ENCODE assay signal across 10 cellular contexts in the genomic region with DNA sequence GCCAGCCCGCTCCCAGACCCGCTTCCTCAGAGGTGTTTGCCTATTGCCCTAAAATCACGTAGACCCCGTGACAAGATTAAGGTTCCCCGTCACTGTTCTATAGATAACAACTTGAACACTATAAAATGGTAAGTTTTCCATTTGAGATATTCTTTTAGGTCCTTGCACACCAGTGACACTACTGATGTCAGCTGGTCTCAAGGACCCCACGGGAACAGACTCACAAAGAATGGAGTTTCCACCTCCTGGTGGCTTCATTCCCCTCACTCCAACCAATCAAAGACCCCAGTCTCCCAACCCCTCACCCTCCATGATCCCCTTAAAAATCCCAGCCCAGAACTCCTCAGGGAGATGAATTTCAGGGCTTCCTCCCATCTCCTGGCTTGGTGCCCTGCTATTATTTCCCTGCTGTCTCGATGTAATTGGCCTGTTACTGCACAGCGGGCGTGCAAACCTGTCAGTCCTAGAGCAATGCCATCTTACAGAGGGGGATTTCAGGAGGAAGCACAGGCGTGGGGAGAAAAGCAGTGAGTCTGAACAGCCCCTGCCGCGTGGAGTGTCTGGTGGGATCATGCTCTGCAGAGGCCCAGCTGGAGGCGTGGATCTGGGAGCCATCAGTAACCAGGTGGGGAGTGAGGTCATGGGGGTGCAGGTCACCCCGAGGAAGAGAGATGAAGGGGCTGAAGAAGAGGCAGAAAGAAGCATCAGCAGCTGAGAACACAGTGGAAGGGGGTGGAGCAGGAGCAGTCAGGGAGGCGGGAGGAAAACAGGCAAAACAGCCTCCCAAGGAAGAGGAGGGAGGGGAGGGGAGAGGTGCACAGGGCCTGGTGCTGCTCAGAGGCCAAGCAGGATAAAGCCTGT. TPM values are rescaled to one million over a fixed set of nuclear protein-coding genes. Genes with fewer than 3 reads are reported as not detected.
DNase-seq lines count a peak whose midpoint lies in the region; ATAC-seq and TF ChIP-seq lines count a peak whose summit lies in the region.
"Had no signal": no experiment of that assay in that cellular context is flagged by ENCODE, and none has a peak within 500 bp of the region (broad histone marks: within the 10 kb centered on the region; RNA-seq: fewer than 3 reads in every experiment).

No MANE protein-coding gene starts in this region.

- H3K36me3 Mint-ChIP-seq in Caco-2 (ENCODE audit: insufficient read depth, unreplicated experiment): no peaks in the 10 kb centered on the region

- ATAC-seq in mucosa of descending colon: peak; percentile 43
- no peak for ATAC-seq in left lung
- ATAC-seq in HG02970 (IDR thresholded peaks at IDR 0.05; ENCODE audit: low FRiP score, unreplicated experiment): no peak

- H3K9me3 ChIP-seq in Caco-2 (no peaks in the 10 kb centered on the region), mucosa of descending colon (no peaks in the 10 kb centered on the region), left lung (no peaks in the 10 kb centered on the region)

- no peaks in the 10 kb centered on the region for H3K9me3 Mint-ChIP-seq in Caco-2 (ENCODE audit: unreplicated experiment)

- H3K27me3 ChIP-seq in Caco-2 (replicated peaks; ENCODE audit: control insufficient read depth, insufficient read depth, low read length): no peaks in the 10 kb centered on the region
- H3K27me3 ChIP-seq in left lung: no peaks in the 10 kb centered on the region

- DNase-seq in Caco-2 (no peak), NCI-H1092 (lab: John Stamatoyannopoulos, UW) (peak; percentile 93), RWPE1 (ENCODE audit: low spot score) (peak; percentile 64), mucosa of descending colon (peak in 2 of 3 donors; percentile 50 to 66), left lung (no peak), SKM-1 treated with dmso at 0.1 percent for 144 hours (lab: John Stamatoyannopoulos, UW; ENCODE audit: unreplicated experiment) (no peak)
- no peak for DNase-seq in activated CD4-positive, alpha-beta T cell treated with anti-CD3 and anti-CD28 coated beads, Interleukin-2, amount 50 U/mL, for 4 hours
- DNase-seq: activated CD4-positive, alpha-beta T cell treated with anti-CD3 and anti-CD28 coated beads for 4 hours had no signal

- H3K27ac Mint-ChIP-seq in Caco-2 (ENCODE audit: unreplicated experiment): peak overlapping the region; percentile 8

- H3K27ac ChIP-seq in RWPE1: peak overlapping the region; percentile 59
- H3K27ac ChIP-seq in left lung: no peak overlapping the region
- H3K27ac ChIP-seq: HL-60 had no signal

- CTCF ChIA-PET in Caco-2 (lab: Charles Lee) (no interaction called here), RWPE1 (lab: Yijun Ruan, JAX) (interaction anchor here (0.7 to 1.5 kb wide), 4 partner anchors 12 to 478 kb away, joined by 3 to 7 read pairs (median 3); a partner anchor contains a TSS)

- TF ChIP-seq CTCF in Caco-2 (IDR thresholded peaks at IDR 0.05; ENCODE audit: insufficient read depth in 1 of 2, low read depth in 1 of 2, low read length in 1 of 2, severe bottlenecking in 1 of 2, unreplicated experiment in 1 of 2) (no peak), RWPE1 (conservative IDR thresholded peaks at IDR 0.05; ENCODE audit: low read depth) (no peak), mucosa of descending colon (IDR thresholded peaks at IDR 0.05) (no peak), left lung (IDR thresholded peaks at IDR 0.05) (no peak)

- H3K27me3 Mint-ChIP-seq in Caco-2 (ENCODE audit: insufficient read depth, unreplicated experiment): no peaks in the 10 kb centered on the region

- H3K4me1 Mint-ChIP-seq in Caco-2 (ENCODE audit: low read depth, unreplicated experiment): peaks cover 10% of the 10 kb centered on the region

- no TSS peak for BruUV-seq in Caco-2 (replicated peaks; lab: Mats Ljungman, UMichigan)

- POLR2A ChIA-PET in Caco-2 (lab: Charles Lee): no interaction called here
- POLR2A ChIA-PET in RWPE1 (lab: Yijun Ruan, JAX; ENCODE audit: low non-redundant PET): no interaction called here

- H3K4me3 ChIP-seq in Caco-2 (ENCODE audit: low read depth, low read length) (no peak overlapping the region), mucosa of descending colon (no peak overlapping the region), left lung (no peak overlapping the region)

- no peak overlapping the region for H3K4me3 Mint-ChIP-seq in Caco-2 (ENCODE audit: unreplicated experiment)

- no peaks in the 10 kb centered on the region for H3K36me3 ChIP-seq in Caco-2 (ENCODE audit: control insufficient read depth, insufficient read depth, low read length)
- H3K36me3 ChIP-seq in mucosa of descending colon (ENCODE audit: low read depth): no peaks in the 10 kb centered on the region
- no peaks in the 10 kb centered on the region for H3K36me3 ChIP-seq in left lung

- intact Hi-C loops in Caco-2 (cut with micrococcal nuclease; ENCODE audit: unreplicated experiment) (no loop called here), mucosa of descending colon (cut with DNase I, micrococcal nuclease) (no loop called here), left lung (cut with DNase I) (no loop called here)

- 0 out of 2 replicates have a peak, but pooled peaks cover 9% of the 10 kb centered on the region for H3K4me1 ChIP-seq in Caco-2
- peaks cover 14% of the 10 kb centered on the region for H3K4me1 ChIP-seq in mucosa of descending colon (ENCODE audit: low read depth)
- peaks cover 3 to 42% of the 10 kb centered on the region in 2 donors for H3K4me1 ChIP-seq in left lung

RNA-seq across cellular contexts. Expression of a gene that starts 35.1 kb away (rescaled TPM):
- total RNA-seq in Caco-2 (2022) (127 and 149 TPM in 2 replicates), mucosa of descending colon (100 to 1,000 TPM in 2 of 3 donors, 10 to 100 TPM in 1; 87.9 to 161 (median 123) TPM), left lung (10 to 100 TPM; 42.4 to 75.0 TPM)

Comparison
In these comparisons a context has a peak if more than half of its experiments do, and no peak if none do; other contexts are left out.
1. DNase-seq: peak in NCI-H1092 (single experiment), RWPE1 (single experiment) and mucosa of descending colon (2 of 3); none in Caco-2 (0 of 2), left lung (0 of 2), SKM-1 treated with dmso at 0.1 percent for 144 hours (single experiment) and activated CD4-positive, alpha-beta T cell treated with anti-CD3 and anti-CD28 coated beads, Interleukin-2, amount 50 U/mL, for 4 hours (0 of 2).